Comparison of ENCODE assay signal across 27 cellular contexts in the genomic region with DNA sequence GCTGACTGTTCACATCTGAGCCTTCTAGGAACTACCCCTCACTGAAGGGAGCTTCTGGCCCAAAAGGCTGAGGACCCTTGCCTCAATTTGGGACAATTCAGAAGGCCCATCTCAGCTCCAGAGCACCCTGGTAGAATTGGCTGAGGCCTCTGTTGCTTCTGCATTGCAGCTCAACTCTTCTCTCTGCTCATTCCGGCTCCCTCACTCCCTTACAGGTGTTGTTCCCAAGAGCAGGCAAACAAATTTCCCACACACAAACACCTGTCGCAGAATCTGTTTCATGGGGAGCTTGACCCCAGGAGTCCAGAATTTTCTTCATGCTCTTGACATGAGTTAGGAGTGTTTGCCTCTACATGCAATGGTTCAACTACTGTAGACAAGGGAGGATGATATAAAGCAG.
"Had no signal": no experiment of that assay in that cellular context is flagged by ENCODE, and none has a peak within 500 bp of the region (broad histone marks: within the 10 kb centered on the region; RNA-seq: fewer than 3 reads in every experiment).

No MANE protein-coding gene starts in this region.

- H3K4me3 ChIP-seq: stomach, suprapubic skin, testis, thoracic aorta, thyroid gland, tibial artery, tibial nerve, transverse colon, upper lobe of left lung, upper lobe of right lung, uterus, vagina had no signal

- H3K4me1 ChIP-seq: stomach, suprapubic skin, thyroid gland, tibial artery, tibial nerve, transverse colon, upper lobe of left lung, upper lobe of right lung, uterus, vagina had no signal

- H3K27ac Mint-ChIP-seq: stimulated activated effector memory CD8-positive, alpha-beta T cell treated with anti-CD3 and anti-CD28 coated beads, Interleukin-12 subunit alpha, Interleukin-12 subunit beta, amount 100 ng/mL, for 72 hours; stimulated activated memory B cell treated with anti-CD40 and anti-IgM and Interleukin-4, amounts not matched to agents 10 μg/mL and 1 μg/mL and 100 μg/mL, for 72 hours; stimulated activated naive B cell treated with anti-CD40 and anti-IgM and Interleukin-4, amounts not matched to agents 10 μg/mL and 1 μg/mL and 100 μg/mL, for 72 hours; stimulated activated naive CD8-positive, alpha-beta T cell treated with anti-CD3 and anti-CD28 coated beads, Interleukin-15, amount 100 ng/mL, for 72 hours; stimulated activated naive CD8-positive, alpha-beta T cell treated with anti-CD3 and anti-CD28 coated beads, Interleukin-15, Interleukin-2, amounts not matched to agents 100 ng/mL and 50 ng/mL, for 24 hours; type B pancreatic cell had no signal

- ATAC-seq: stimulated activated effector memory CD8-positive, alpha-beta T cell treated with anti-CD3 and anti-CD28 coated beads, Interleukin-12 subunit alpha, Interleukin-12 subunit beta, amount 100 ng/mL, for 72 hours; stimulated activated memory B cell treated with anti-CD40 and anti-IgM and Interleukin-4, amounts not matched to agents 10 μg/mL and 1 μg/mL and 100 μg/mL, for 72 hours; stimulated activated naive B cell treated with anti-CD40 and anti-IgM and Interleukin-4, amounts not matched to agents 10 μg/mL and 1 μg/mL and 100 μg/mL, for 72 hours; stimulated activated naive CD8-positive, alpha-beta T cell treated with anti-CD3 and anti-CD28 coated beads, Interleukin-15, amount 100 ng/mL, for 72 hours; upper lobe of right lung had no signal

- H3K36me3 ChIP-seq: stomach, suprapubic skin, thoracic aorta, thyroid gland, tibial artery, tibial nerve, transverse colon, upper lobe of left lung, upper lobe of right lung, uterus, vagina had no signal

- H3K9me3 Mint-ChIP-seq: stimulated activated effector memory CD8-positive, alpha-beta T cell treated with anti-CD3 and anti-CD28 coated beads, Interleukin-12 subunit alpha, Interleukin-12 subunit beta, amount 100 ng/mL, for 72 hours; stimulated activated memory B cell treated with anti-CD40 and anti-IgM and Interleukin-4, amounts not matched to agents 10 μg/mL and 1 μg/mL and 100 μg/mL, for 72 hours; stimulated activated naive B cell treated with anti-CD40 and anti-IgM and Interleukin-4, amounts not matched to agents 10 μg/mL and 1 μg/mL and 100 μg/mL, for 72 hours; stimulated activated naive CD8-positive, alpha-beta T cell treated with anti-CD3 and anti-CD28 coated beads, Interleukin-15, amount 100 ng/mL, for 72 hours; stimulated activated naive CD8-positive, alpha-beta T cell treated with anti-CD3 and anti-CD28 coated beads, Interleukin-15, Interleukin-2, amounts not matched to agents 100 ng/mL and 50 ng/mL, for 24 hours; type B pancreatic cell had no signal

- H3K27me3 Mint-ChIP-seq: stimulated activated memory B cell treated with anti-CD40 and anti-IgM and Interleukin-4, amounts not matched to agents 10 μg/mL and 1 μg/mL and 100 μg/mL, for 72 hours had no signal

- H3K27ac ChIP-seq: stomach, suprapubic skin, testis, thoracic aorta, thyroid gland, tibial artery, tibial nerve, transverse colon, upper lobe of left lung, upper lobe of right lung, uterus, vagina had no signal

- H3K36me3 Mint-ChIP-seq: stimulated activated effector memory CD8-positive, alpha-beta T cell treated with anti-CD3 and anti-CD28 coated beads, Interleukin-12 subunit alpha, Interleukin-12 subunit beta, amount 100 ng/mL, for 72 hours; stimulated activated memory B cell treated with anti-CD40 and anti-IgM and Interleukin-4, amounts not matched to agents 10 μg/mL and 1 μg/mL and 100 μg/mL, for 72 hours; stimulated activated naive B cell treated with anti-CD40 and anti-IgM and Interleukin-4, amounts not matched to agents 10 μg/mL and 1 μg/mL and 100 μg/mL, for 72 hours; type B pancreatic cell had no signal

- H3K9me3 ChIP-seq: stomach, suprapubic skin, testis, thoracic aorta, thyroid gland, tibial artery, tibial nerve, transverse colon, upper lobe of left lung, upper lobe of right lung, uterus, vagina had no signal

- DNase-seq: stimulated activated CD4-positive, alpha-beta T cell treated with anti-CD3 and anti-CD28 coated beads, Interleukin-2, amount 100 ng/mL, for 48 hours; stimulated activated CD4-positive, alpha-beta T cell treated with anti-CD3 and anti-CD28 coated beads, Interleukin-4, amount 100 ng/mL, for 1 hour; stimulated activated CD4-positive, alpha-beta T cell treated with anti-CD3 and anti-CD28 coated beads, Interleukin-4, amount 100 ng/mL, for 24 hours; stimulated activated CD4-positive, alpha-beta T cell treated with anti-CD3 and anti-CD28 coated beads, Interleukin-4, amount 100 ng/mL, for 4 hours; stimulated activated CD8-positive, alpha-beta memory T cell treated with anti-CD3 and anti-CD28 coated beads, Interleukin-4, amount 100 ng/mL, for 48 hours; stimulated activated naive B cell treated with anti-CD40 and anti-IgM and Interleukin-4, amounts not matched to agents 10 μg/mL and 1 μg/mL and 100 μg/mL, for 72 hours; stimulated activated naive CD4-positive, alpha-beta T cell; stimulated activated naive CD4-positive, alpha-beta T cell treated with Interleukin-2 at 50 U/mL for 16 hours; stimulated activated naive CD8-positive, alpha-beta T cell treated with anti-CD3 and anti-CD28 coated beads, Interleukin-15, amount 100 ng/mL, for 72 hours; stomach; substantia nigra; testis; thyroid gland; tibial artery; transverse colon; trophoblast cell; upper lobe of left lung; upper lobe of right lung; uterus had no signal

- H3K27me3 ChIP-seq: stomach, testis, thyroid gland, tibial artery, tibial nerve, transverse colon, upper lobe of left lung, upper lobe of right lung, uterus, vagina had no signal

- H3K4me3 Mint-ChIP-seq: stimulated activated effector memory CD8-positive, alpha-beta T cell treated with anti-CD3 and anti-CD28 coated beads, Interleukin-12 subunit alpha, Interleukin-12 subunit beta, amount 100 ng/mL, for 72 hours; stimulated activated memory B cell treated with anti-CD40 and anti-IgM and Interleukin-4, amounts not matched to agents 10 μg/mL and 1 μg/mL and 100 μg/mL, for 72 hours; stimulated activated naive B cell treated with anti-CD40 and anti-IgM and Interleukin-4, amounts not matched to agents 10 μg/mL and 1 μg/mL and 100 μg/mL, for 72 hours; stimulated activated naive CD8-positive, alpha-beta T cell treated with anti-CD3 and anti-CD28 coated beads, Interleukin-15, amount 100 ng/mL, for 72 hours; stimulated activated naive CD8-positive, alpha-beta T cell treated with anti-CD3 and anti-CD28 coated beads, Interleukin-15, Interleukin-2, amounts not matched to agents 100 ng/mL and 50 ng/mL, for 24 hours; type B pancreatic cell had no signal
